Comparison of ENCODE assay signal across 7 cellular contexts in the genomic region with DNA sequence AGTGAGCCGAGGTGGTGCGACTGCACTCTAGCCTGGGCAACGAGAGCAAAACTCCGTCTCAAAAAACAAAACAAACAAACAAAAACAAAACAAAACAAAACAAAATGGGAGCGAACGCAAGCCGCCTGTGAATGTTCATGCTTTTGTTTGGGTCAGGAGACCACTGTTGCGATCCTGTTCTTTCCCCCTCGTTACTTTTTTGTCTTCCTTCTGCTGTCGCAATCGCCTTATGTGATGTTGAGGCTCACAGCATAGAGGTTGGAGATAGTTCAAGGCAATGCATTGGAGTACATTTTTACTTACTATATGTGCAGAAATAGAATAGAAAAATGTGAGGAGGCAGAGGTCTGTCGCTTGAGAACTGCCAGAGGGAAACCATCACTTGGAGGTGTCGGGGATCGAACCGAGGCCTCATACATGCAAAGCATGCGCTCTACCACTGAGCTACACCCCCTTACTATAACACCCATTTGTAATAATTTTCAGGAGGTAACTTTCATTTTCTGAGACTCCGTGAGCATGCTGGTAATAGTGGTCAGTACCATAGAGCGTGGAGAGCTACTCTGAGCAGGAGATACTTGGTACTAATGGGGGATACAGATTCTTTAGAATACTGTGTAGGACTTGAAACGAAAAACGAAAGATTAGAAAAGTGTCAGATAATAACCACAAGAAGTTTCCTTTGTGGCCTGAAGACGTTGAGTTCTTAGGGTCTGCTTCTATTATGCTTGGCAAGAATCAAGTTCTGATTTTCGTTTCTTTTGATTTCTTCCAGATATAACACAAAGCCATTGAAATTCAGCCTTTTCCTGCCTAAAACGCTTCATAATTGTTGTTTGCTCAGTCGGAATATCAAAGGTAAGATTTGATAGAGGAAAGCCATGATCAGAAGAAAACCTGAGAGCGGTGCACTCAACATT.
DNase-seq lines count a peak whose midpoint lies in the region; ATAC-seq, FAIRE-seq and TF ChIP-seq lines count a peak whose summit lies in the region.

No MANE protein-coding gene starts in this region.

- peak overlapping the region in 1 of 2 experiments; percentile 59 for H3K4me3 ChIP-seq in mesenchymal stem cell (ENCODE audit: insufficient read depth in 1 of 2, low read depth in 1 of 2, low read length in 2 of 2)

- no peak overlapping the region for H3K14ac ChIP-seq in mesenchymal stem cell (ENCODE audit: low read length in 2 of 2)

- peaks cover 2% of the 10 kb centered on the region for H3K4me1 ChIP-seq in mesenchymal stem cell (ENCODE audit: control insufficient read depth, insufficient read depth, low read depth, low read length)

- TF ChIP-seq EP300 in Ishikawa (IDR thresholded peaks at IDR 0.05; ENCODE audit: borderline replicate concordance) = no peak

- no peak overlapping the region for H2BK12ac ChIP-seq in mesenchymal stem cell (ENCODE audit: low read length in 2 of 2)

- no peak overlapping the region for H3K4me2 ChIP-seq in mesenchymal stem cell (ENCODE audit: low read length, poor library complexity, severe bottlenecking)

- TF ChIP-seq RAD21 in Ishikawa (IDR thresholded peaks at IDR 0.05; ENCODE audit: low read depth) = no peak

- ATAC-seq in GM19395 (IDR thresholded peaks at IDR 0.05; ENCODE audit: unreplicated experiment) (no peak), HG03442 (IDR thresholded peaks at IDR 0.05; ENCODE audit: unreplicated experiment) (no peak)

- peak; percentile 59 for FAIRE-seq in GM19239 (lab: Jason Lieb, UNC)

- no peaks in the 10 kb centered on the region for H3K36me3 ChIP-seq in mesenchymal stem cell (ENCODE audit: control insufficient read depth in 1 of 2, insufficient read depth in 2 of 2, low read depth in 1 of 2, low read length in 2 of 2)

- no peak overlapping the region for H3K23ac ChIP-seq in mesenchymal stem cell (ENCODE audit: low read length in 2 of 2)

- H3K9ac ChIP-seq in mesenchymal stem cell (ENCODE audit: low read length) = no peak overlapping the region

- H2BK120ac ChIP-seq in mesenchymal stem cell (ENCODE audit: low read depth, low read length) = no peak overlapping the region

- no peak overlapping the region for H2AFZ ChIP-seq in mesenchymal stem cell (ENCODE audit: low read depth, low read length)

- H2BK5ac ChIP-seq in mesenchymal stem cell (ENCODE audit: low read depth, low read length, poor library complexity, severe bottlenecking) = no peak overlapping the region

- H4K91ac ChIP-seq in mesenchymal stem cell (ENCODE audit: low read length) = no peak overlapping the region

- WGBS in mesenchymal stem cell = 65% methylated on average over 19 of the region's 25 CpGs

- H2BK15ac ChIP-seq in mesenchymal stem cell (ENCODE audit: low read depth, poor library complexity, severe bottlenecking) = no peak overlapping the region

- H2AK5ac ChIP-seq in mesenchymal stem cell (ENCODE audit: low read length, severe bottlenecking) = no peak overlapping the region

- peaks cover 6 to 22% of the 10 kb centered on the region in 2 experiments for H3K27me3 ChIP-seq in mesenchymal stem cell (ENCODE audit: control insufficient read depth in 1 of 2, insufficient read depth in 1 of 2, low read length in 2 of 2)

- DNase-seq in GM19239 (ENCODE audit: insufficient read length, low spot score) = no peak
- peak; percentile 52 for DNase-seq in UCSD-AML1 (lab: John Stamatoyannopoulos, UW; ENCODE audit: unreplicated experiment)
- peak; percentile 26 for DNase-seq in mesenchymal stem cell
- DNase-seq in GF-D8 (lab: John Stamatoyannopoulos, UW) = no peak

- H3K18ac ChIP-seq in mesenchymal stem cell (ENCODE audit: low read depth in 1 of 2, low read length in 2 of 2) = no peak overlapping the region

- H3K9me3 ChIP-seq in mesenchymal stem cell (ENCODE audit: control insufficient read depth, low read length) = no peaks in the 10 kb centered on the region

- H3K4ac ChIP-seq in mesenchymal stem cell (ENCODE audit: low read depth in 1 of 2, low read length in 2 of 2) = no peak overlapping the region

- H4K8ac ChIP-seq in mesenchymal stem cell (ENCODE audit: low read length) = no peak overlapping the region

- no peak overlapping the region for H3K27ac ChIP-seq in mesenchymal stem cell (ENCODE audit: low read length, poor library complexity, severe bottlenecking)

- no peaks in the 10 kb centered on the region for H3K79me1 ChIP-seq in mesenchymal stem cell (replicated peaks; ENCODE audit: low read length, poor library complexity, severe bottlenecking)

TF ChIP-seq in Ishikawa, 13 proteins besides CTCF, POLR2A, EP300 and RAD21:
- TF ChIP-seq EGR1 (IDR thresholded peaks at IDR 0.05) (no peak), CEBPB (IDR thresholded peaks at IDR 0.05) (peak; percentile 78), ZBTB7A (IDR thresholded peaks at IDR 0.05; ENCODE audit: low read depth) (no peak), CREB1 (IDR thresholded peaks at IDR 0.05; ENCODE audit: low read depth) (no peak), FOXM1 (IDR thresholded peaks at IDR 0.05; ENCODE audit: borderline replicate concordance, low read depth) (no peak), TAF1 (IDR thresholded peaks at IDR 0.05; ENCODE audit: low read depth) (no peak), TCF12 (IDR thresholded peaks at IDR 0.05; ENCODE audit: low read depth) (0 out of 2 replicates have a peak, but pooled peaks have one; percentile 30), YY1 (IDR thresholded peaks at IDR 0.05; ENCODE audit: low read depth) (0 out of 2 replicates have a peak, but pooled peaks have one; percentile 9), NFIC (IDR thresholded peaks at IDR 0.05) (no peak), TEAD4 (IDR thresholded peaks at IDR 0.05) (peak; percentile 79)
- TF ChIP-seq, protein P1, sequence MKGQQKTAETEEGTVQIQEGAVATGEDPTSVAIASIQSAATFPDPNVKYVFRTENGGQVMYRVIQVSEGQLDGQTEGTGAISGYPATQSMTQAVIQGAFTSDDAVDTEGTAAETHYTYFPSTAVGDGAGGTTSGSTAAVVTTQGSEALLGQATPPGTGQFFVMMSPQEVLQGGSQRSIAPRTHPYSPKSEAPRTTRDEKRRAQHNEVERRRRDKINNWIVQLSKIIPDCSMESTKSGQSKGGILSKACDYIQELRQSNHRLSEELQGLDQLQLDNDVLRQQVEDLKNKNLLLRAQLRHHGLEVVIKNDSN (IDR thresholded peaks at IDR 0.05) = no peak
- TF ChIP-seq, protein P2, sequence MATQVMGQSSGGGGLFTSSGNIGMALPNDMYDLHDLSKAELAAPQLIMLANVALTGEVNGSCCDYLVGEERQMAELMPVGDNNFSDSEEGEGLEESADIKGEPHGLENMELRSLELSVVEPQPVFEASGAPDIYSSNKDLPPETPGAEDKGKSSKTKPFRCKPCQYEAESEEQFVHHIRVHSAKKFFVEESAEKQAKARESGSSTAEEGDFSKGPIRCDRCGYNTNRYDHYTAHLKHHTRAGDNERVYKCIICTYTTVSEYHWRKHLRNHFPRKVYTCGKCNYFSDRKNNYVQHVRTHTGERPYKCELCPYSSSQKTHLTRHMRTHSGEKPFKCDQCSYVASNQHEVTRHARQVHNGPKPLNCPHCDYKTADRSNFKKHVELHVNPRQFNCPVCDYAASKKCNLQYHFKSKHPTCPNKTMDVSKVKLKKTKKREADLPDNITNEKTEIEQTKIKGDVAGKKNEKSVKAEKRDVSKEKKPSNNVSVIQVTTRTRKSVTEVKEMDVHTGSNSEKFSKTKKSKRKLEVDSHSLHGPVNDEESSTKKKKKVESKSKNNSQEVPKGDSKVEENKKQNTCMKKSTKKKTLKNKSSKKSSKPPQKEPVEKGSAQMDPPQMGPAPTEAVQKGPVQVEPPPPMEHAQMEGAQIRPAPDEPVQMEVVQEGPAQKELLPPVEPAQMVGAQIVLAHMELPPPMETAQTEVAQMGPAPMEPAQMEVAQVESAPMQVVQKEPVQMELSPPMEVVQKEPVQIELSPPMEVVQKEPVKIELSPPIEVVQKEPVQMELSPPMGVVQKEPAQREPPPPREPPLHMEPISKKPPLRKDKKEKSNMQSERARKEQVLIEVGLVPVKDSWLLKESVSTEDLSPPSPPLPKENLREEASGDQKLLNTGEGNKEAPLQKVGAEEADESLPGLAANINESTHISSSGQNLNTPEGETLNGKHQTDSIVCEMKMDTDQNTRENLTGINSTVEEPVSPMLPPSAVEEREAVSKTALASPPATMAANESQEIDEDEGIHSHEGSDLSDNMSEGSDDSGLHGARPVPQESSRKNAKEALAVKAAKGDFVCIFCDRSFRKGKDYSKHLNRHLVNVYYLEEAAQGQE (IDR thresholded peaks at IDR 0.05; ENCODE audit: low read depth) = peak; percentile 70
- TF ChIP-seq, protein P3, sequence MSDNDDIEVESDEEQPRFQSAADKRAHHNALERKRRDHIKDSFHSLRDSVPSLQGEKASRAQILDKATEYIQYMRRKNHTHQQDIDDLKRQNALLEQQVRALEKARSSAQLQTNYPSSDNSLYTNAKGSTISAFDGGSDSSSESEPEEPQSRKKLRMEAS (IDR thresholded peaks at IDR 0.05) = 0 out of 2 replicates have a peak, but pooled peaks have one; percentile 23

Comparison
In these comparisons a context has a peak if more than half of its experiments do, and no peak if none do; other contexts are left out.
1. DNase-seq: peak in UCSD-AML1 (single experiment) and mesenchymal stem cell (single experiment); none in GM19239 (single experiment) and GF-D8 (single experiment).